24 cellular contexts compared by ENCODE assay signal in the genomic region with DNA sequence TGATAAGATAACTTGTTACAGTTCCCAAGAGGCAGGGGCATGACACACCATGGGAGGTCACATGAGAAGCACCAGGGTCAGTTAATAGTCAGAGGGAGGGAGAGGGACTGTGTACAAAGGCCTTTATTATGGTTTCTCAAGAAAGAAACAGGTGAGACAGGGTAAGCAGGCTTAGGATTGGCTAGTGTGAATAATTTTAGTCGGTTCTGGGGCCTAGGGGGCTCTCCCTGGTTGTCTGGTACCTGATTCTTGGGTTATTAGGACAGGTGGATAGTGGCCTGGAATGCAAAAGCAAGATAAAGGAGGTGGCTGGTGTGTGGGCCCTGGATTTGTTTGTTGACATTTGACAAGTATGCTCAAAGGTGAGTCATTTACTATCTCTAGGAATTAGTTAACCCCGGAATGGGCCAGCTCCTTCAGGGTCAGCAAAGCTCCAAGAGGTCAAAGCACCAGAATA. TPM values are rescaled to one million over a fixed set of nuclear protein-coding genes. Genes with fewer than 3 reads are reported as not detected.
DNase-seq lines count a peak whose midpoint lies in the region; ATAC-seq and TF ChIP-seq lines count a peak whose summit lies in the region.
"Had no signal": no experiment of that assay in that cellular context is flagged by ENCODE, and none has a peak within 500 bp of the region (broad histone marks: within the 10 kb centered on the region; RNA-seq: fewer than 3 reads in every experiment).

No MANE protein-coding gene starts in this region.

- H3K27me3 Mint-ChIP-seq in type B pancreatic cell, result no peaks in the 10 kb centered on the region

- peaks cover 9% of the 10 kb centered on the region for H3K4me1 Mint-ChIP-seq in type B pancreatic cell (ENCODE audit: unreplicated experiment)

- H3K27ac ChIP-seq in dorsolateral prefrontal cortex, result no peak overlapping the region
- H3K27ac ChIP-seq: coronary artery, GM23248, skin epidermis, testis had no signal

- TF ChIP-seq CTCF in type B pancreatic cell (conservative IDR thresholded peaks at IDR 0.05), result no peak
- TF ChIP-seq CTCF in dorsolateral prefrontal cortex (IDR thresholded peaks at IDR 0.05 in 54 of 56, conservative IDR thresholded peaks at IDR 0.05 in 2 of 56; ENCODE audit: low read depth in 1 of 56, partially characterized antibody in 56 of 56), result no peak

- peak overlapping the region; percentile 75 for H3K27ac Mint-ChIP-seq in type B pancreatic cell
- H3K27ac Mint-ChIP-seq: activated naive CD4-positive, alpha-beta T cell treated with anti-CD3 and anti-CD28 coated beads for 36 hours; CD4-positive, alpha-beta memory T cell; stimulated activated naive B cell treated with anti-CD40 and anti-IgM and Interleukin-4, amounts not matched to agents 10 μg/mL and 1 μg/mL and 100 μg/mL, for 72 hours; T-cell had no signal

- no peak overlapping the region for H3K4me3 Mint-ChIP-seq in type B pancreatic cell
- H3K4me3 Mint-ChIP-seq: activated naive CD4-positive, alpha-beta T cell treated with anti-CD3 and anti-CD28 coated beads for 36 hours; CD4-positive, alpha-beta memory T cell; neural crest cell; stimulated activated naive B cell treated with anti-CD40 and anti-IgM and Interleukin-4, amounts not matched to agents 10 μg/mL and 1 μg/mL and 100 μg/mL, for 72 hours; T-cell had no signal

- H3K9me3 Mint-ChIP-seq in type B pancreatic cell, result no peaks in the 10 kb centered on the region
- H3K9me3 Mint-ChIP-seq: activated naive CD4-positive, alpha-beta T cell treated with anti-CD3 and anti-CD28 coated beads for 36 hours; neural crest cell had no signal

- peak; percentile 28 for DNase-seq in HT-29 (ENCODE audit: low spot score)
- peak; percentile 17 for DNase-seq in OCI-M1 (lab: John Stamatoyannopoulos, UW)
- DNase-seq in type B pancreatic cell (ENCODE audit: extremely low spot score, unreplicated experiment), result no peak
- no peak for DNase-seq in nucleus accumbens (lab: John Stamatoyannopoulos, UW)
- DNase-seq in dorsolateral prefrontal cortex, result no peak
- DNase-seq: activated CD4-positive, alpha-beta T cell treated with anti-CD3 and anti-CD28 coated beads for 1 hour; activated CD8-positive, alpha-beta memory T cell treated with anti-CD3 and anti-CD28 coated beads for 24 hours; activated naive CD4-positive, alpha-beta T cell treated with anti-CD3 and anti-CD28 coated beads for 36 hours; activated T-cell treated with anti-CD3 and anti-CD28 coated beads, Interleukin-2, amount 50 U/mL, for 48 hours; CD4-positive, alpha-beta memory T cell; GM23248; hippocampal formation; NCI-H187; NCI-H748 treated with DMSO at 0.1 percent for 48 hours; SHP77 treated with DMSO at 0.1 percent for 48 hours; stimulated activated CD4-positive, alpha-beta T cell treated with anti-CD3 and anti-CD28 coated beads, Interleukin-2, amount 100 ng/mL, for 24 hours; stimulated activated naive B cell treated with anti-CD40 and anti-IgM and Interleukin-4, amounts not matched to agents 10 μg/mL and 1 μg/mL and 100 μg/mL, for 72 hours; T-cell; testis had no signal

- no peak overlapping the region for H3K4me3 ChIP-seq in dorsolateral prefrontal cortex
- H3K4me3 ChIP-seq: coronary artery, GM23248, skin epidermis, testis had no signal

- no peaks in the 10 kb centered on the region for H3K36me3 Mint-ChIP-seq in type B pancreatic cell
- H3K36me3 Mint-ChIP-seq: CD4-positive, alpha-beta memory T cell; T-cell had no signal

- ATAC-seq in esophagus mucosa, result peak; percentile 22
- ATAC-seq in HG03196 (IDR thresholded peaks at IDR 0.05; ENCODE audit: unreplicated experiment), result no peak
- ATAC-seq: stimulated activated naive B cell treated with anti-CD40 and anti-IgM and Interleukin-4, amounts not matched to agents 10 μg/mL and 1 μg/mL and 100 μg/mL, for 72 hours; T-cell had no signal

- intact Hi-C loops in dorsolateral prefrontal cortex (cut with DNase I), result no loop called here

- H3K27me3 ChIP-seq in dorsolateral prefrontal cortex, result peaks cover 0 to 31% (median 9%) of the 10 kb centered on the region in 45 donors
- H3K27me3 ChIP-seq: testis had no signal

RNA-seq across cellular contexts. Expression of gene MCUR1, which starts 49.4 kb away (rescaled TPM):
- total RNA-seq in HT-29 (2014; rRNA removed; shearing (Covaris generic)), result 20.2 and 29.2 TPM in 2 replicates
- 24.6 TPM for total RNA-seq in esophagus mucosa
- total RNA-seq in type B pancreatic cell (ENCODE audit: low replicate concordance), result 25.3 and 31.6 TPM in 2 replicates
- 10 to 100 TPM; 22.6 to 50.0 (median 35.4) TPM for total RNA-seq in dorsolateral prefrontal cortex

Comparison
In these comparisons a context has a peak if more than half of its experiments do, and no peak if none do; other contexts are left out.
1. DNase-seq: peak in HT-29 (single experiment) and OCI-M1 (single experiment); none in type B pancreatic cell (single experiment), nucleus accumbens (0 of 56) and dorsolateral prefrontal cortex (0 of 10).